In genomic region chr2:98412751-98413445, GRCh38 we compare ENCODE assay signal across 8 cellular contexts.
DNase-seq lines count a peak whose midpoint lies in the region; ATAC-seq lines count a peak whose summit lies in the region.

No MANE protein-coding gene starts in this region.

- DNase-seq in DMS53 treated with DMSO at 0.1 percent for 48 hours (lab: John Stamatoyannopoulos, UW; ENCODE audit: unreplicated experiment) = peak; percentile 66
- peak; percentile 45 for DNase-seq in HCEC 1CT
- peak; percentile 46 for DNase-seq in NCI-H1436 (lab: John Stamatoyannopoulos, UW)
- DNase-seq in T-helper 22 cell (ENCODE audit: low read depth) = peak; percentile 9
- peak; percentile 67 for DNase-seq in astrocyte of the hippocampus (ENCODE audit: low read depth, low spot score)
- DNase-seq in inferior parietal cortex (ENCODE audit: extremely low spot score) = peak; percentile 87
- DNase-seq in stimulated activated CD4-positive, alpha-beta T cell treated with anti-CD3 and anti-CD28 coated beads, Interleukin-2, amount 100 ng/mL, for 48 hours = peak; percentile 62 to 67

- no peak for ATAC-seq in GM21717 (IDR thresholded peaks at IDR 0.05; ENCODE audit: unreplicated experiment)

Comparison
In these comparisons a context has a peak if more than half of its experiments do, and no peak if none do; other contexts are left out.
1. DNase-seq: peak in every context shown above with its lines; median percentile 87 in inferior parietal cortex; 67 in astrocyte of the hippocampus; 66 in DMS53 treated with DMSO at 0.1 percent for 48 hours; 64 in stimulated activated CD4-positive, alpha-beta T cell treated with anti-CD3 and anti-CD28 coated beads, Interleukin-2, amount 100 ng/mL, for 48 hours; 46 in NCI-H1436; 45 in HCEC 1CT; 9 in T-helper 22 cell.